ENCODE assay signal across 23 cellular contexts in the genomic region with DNA sequence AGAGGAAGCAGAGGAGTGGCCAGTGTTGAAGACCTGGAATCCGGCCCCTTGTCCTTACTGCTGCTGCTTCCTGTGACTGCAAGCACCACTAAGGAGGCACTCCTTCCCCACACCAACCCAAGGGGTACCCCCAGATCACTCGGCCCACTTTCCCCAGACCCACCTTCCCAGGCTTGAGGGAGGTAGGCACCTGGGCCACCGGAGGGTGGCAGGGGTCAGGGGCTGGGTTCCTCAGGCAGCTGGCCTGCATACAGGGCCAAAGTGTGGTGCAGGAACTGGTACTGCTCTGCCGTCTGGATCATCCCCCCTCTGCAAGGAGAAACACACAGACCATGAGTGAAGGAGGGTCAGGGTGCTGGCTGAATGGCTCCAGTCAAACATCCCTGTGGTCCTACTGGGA. TPM values are rescaled to one million over a fixed set of nuclear protein-coding genes. Genes with fewer than 3 reads are reported as not detected.
DNase-seq lines count a peak whose midpoint lies in the region; ATAC-seq and FAIRE-seq lines count a peak whose summit lies in the region.
"Had no signal": no experiment of that assay in that cellular context is flagged by ENCODE, and none has a peak within 500 bp of the region (broad histone marks: within the 10 kb centered on the region; RNA-seq: fewer than 3 reads in every experiment).

No MANE protein-coding gene starts in this region.

- CTCF ChIA-PET in T-cell (lab: Charles Lee), result interaction anchor here in 1 of 2 donors (0.7 kb wide), 1 partner anchor 45 kb away, joined by 3 read pairs; the partner anchor contains the start of gene LGR6

- DNase-seq in activated naive CD8-positive, alpha-beta T cell treated with anti-CD3 and anti-CD28 coated beads for 36 hours, result no peak
- no peak for DNase-seq in activated naive CD8-positive, alpha-beta T cell treated with anti-CD3 and anti-CD28 coated beads, Interleukin-2, amount 50 U/mL, for 24 hours
- no peak for DNase-seq in T-cell
- DNase-seq in effector memory CD8-positive, alpha-beta T cell, result no peak
- DNase-seq in HTR-8/SVneo (ENCODE audit: insufficient read length, low spot score), result no peak
- no peak for DNase-seq in Right ventricle myocardium superior
- DNase-seq: CD4-positive, CD25-positive, alpha-beta regulatory T cell; DND-41; Karpas-422; MV-4-11; NCI-H1105 treated with DMSO at 0.1 percent for 48 hours; NCI-H2029 treated with DMSO at 0.1 percent for 48 hours; NCI-H446 treated with DMSO at 0.1 percent for 48 hours; NCI-H526 treated with DMSO at 0.1 percent for 48 hours; SHP77 had no signal

- peak overlapping the region; percentile 42 for H3K27ac Mint-ChIP-seq in activated naive CD8-positive, alpha-beta T cell treated with anti-CD3 and anti-CD28 coated beads for 36 hours
- no peak overlapping the region for H3K27ac Mint-ChIP-seq in activated naive CD8-positive, alpha-beta T cell treated with anti-CD3 and anti-CD28 coated beads, Interleukin-2, amount 50 U/mL, for 24 hours
- peak overlapping the region; percentile 60 to 75 for H3K27ac Mint-ChIP-seq in T-cell
- H3K27ac Mint-ChIP-seq in effector memory CD8-positive, alpha-beta T cell, result peak overlapping the region; percentile 75 to 90
- peak overlapping the region; percentile 22 for H3K27ac Mint-ChIP-seq in stimulated activated memory B cell treated with anti-CD40 and anti-IgM and Interleukin-4, amounts not matched to agents 10 μg/mL and 1 μg/mL and 100 μg/mL, for 72 hours
- H3K27ac Mint-ChIP-seq: GM23338 had no signal

- H3K4me1 Mint-ChIP-seq in activated naive CD8-positive, alpha-beta T cell treated with anti-CD3 and anti-CD28 coated beads for 36 hours, result peaks cover 16% of the 10 kb centered on the region
- H3K4me1 Mint-ChIP-seq in activated naive CD8-positive, alpha-beta T cell treated with anti-CD3 and anti-CD28 coated beads, Interleukin-2, amount 50 U/mL, for 24 hours, result peaks cover 27% of the 10 kb centered on the region
- H3K4me1 Mint-ChIP-seq in T-cell, result peaks cover 11 to 25% (median 25%) of the 10 kb centered on the region in 3 donors
- peaks cover 18 to 25% of the 10 kb centered on the region in 2 donors for H3K4me1 Mint-ChIP-seq in effector memory CD8-positive, alpha-beta T cell (ENCODE audit: low read depth in 2 of 2)
- peaks cover 13% of the 10 kb centered on the region for H3K4me1 Mint-ChIP-seq in stimulated activated memory B cell treated with anti-CD40 and anti-IgM and Interleukin-4, amounts not matched to agents 10 μg/mL and 1 μg/mL and 100 μg/mL, for 72 hours

- POLR2A ChIA-PET in T-cell (lab: Charles Lee), result interaction anchor here in 1 of 2 donors (0.8 kb wide), 1 partner anchor 38 kb away, joined by 11 read pairs; no protein-coding TSS in a partner anchor

- no peak overlapping the region for H3K4me3 Mint-ChIP-seq in activated naive CD8-positive, alpha-beta T cell treated with anti-CD3 and anti-CD28 coated beads for 36 hours
- no peak overlapping the region for H3K4me3 Mint-ChIP-seq in activated naive CD8-positive, alpha-beta T cell treated with anti-CD3 and anti-CD28 coated beads, Interleukin-2, amount 50 U/mL, for 24 hours
- H3K4me3 Mint-ChIP-seq in T-cell, result no peak overlapping the region
- H3K4me3 Mint-ChIP-seq in effector memory CD8-positive, alpha-beta T cell, result no peak overlapping the region
- no peak overlapping the region for H3K4me3 Mint-ChIP-seq in stimulated activated memory B cell treated with anti-CD40 and anti-IgM and Interleukin-4, amounts not matched to agents 10 μg/mL and 1 μg/mL and 100 μg/mL, for 72 hours
- H3K4me3 Mint-ChIP-seq: GM23338 had no signal

- ATAC-seq in activated naive CD8-positive, alpha-beta T cell treated with anti-CD3 and anti-CD28 coated beads, Interleukin-2, amount 50 U/mL, for 24 hours, result no peak
- ATAC-seq in T-cell (replicated peaks in 1 of 4) (no peak), Right ventricle myocardium superior (ENCODE audit: poor library complexity) (no peak)
- ATAC-seq in effector memory CD8-positive, alpha-beta T cell (replicated peaks), result no peak
- ATAC-seq in stimulated activated memory B cell treated with anti-CD40 and anti-IgM and Interleukin-4, amounts not matched to agents 10 μg/mL and 1 μg/mL and 100 μg/mL, for 72 hours, result no peak
- ATAC-seq: GM23338 had no signal

- H3K36me3 Mint-ChIP-seq in activated naive CD8-positive, alpha-beta T cell treated with anti-CD3 and anti-CD28 coated beads for 36 hours, result peaks cover 35% of the 10 kb centered on the region
- H3K36me3 Mint-ChIP-seq in activated naive CD8-positive, alpha-beta T cell treated with anti-CD3 and anti-CD28 coated beads, Interleukin-2, amount 50 U/mL, for 24 hours (ENCODE audit: low read depth), result peaks cover 50% of the 10 kb centered on the region
- peaks cover 23% of the 10 kb centered on the region for H3K36me3 Mint-ChIP-seq in T-cell
- peaks cover 83% of the 10 kb centered on the region for H3K36me3 Mint-ChIP-seq in effector memory CD8-positive, alpha-beta T cell (ENCODE audit: insufficient read depth)
- H3K36me3 Mint-ChIP-seq in stimulated activated memory B cell treated with anti-CD40 and anti-IgM and Interleukin-4, amounts not matched to agents 10 μg/mL and 1 μg/mL and 100 μg/mL, for 72 hours, result peaks cover 22% of the 10 kb centered on the region

- H3K9me3 Mint-ChIP-seq in activated naive CD8-positive, alpha-beta T cell treated with anti-CD3 and anti-CD28 coated beads for 36 hours, result no peaks in the 10 kb centered on the region
- H3K9me3 Mint-ChIP-seq in activated naive CD8-positive, alpha-beta T cell treated with anti-CD3 and anti-CD28 coated beads, Interleukin-2, amount 50 U/mL, for 24 hours, result no peaks in the 10 kb centered on the region
- no peaks in the 10 kb centered on the region for H3K9me3 Mint-ChIP-seq in T-cell
- no peaks in the 10 kb centered on the region for H3K9me3 Mint-ChIP-seq in effector memory CD8-positive, alpha-beta T cell
- H3K9me3 Mint-ChIP-seq in stimulated activated memory B cell treated with anti-CD40 and anti-IgM and Interleukin-4, amounts not matched to agents 10 μg/mL and 1 μg/mL and 100 μg/mL, for 72 hours, result no peaks in the 10 kb centered on the region
- H3K9me3 Mint-ChIP-seq: CD4-positive, CD25-positive, alpha-beta regulatory T cell; GM23338; IgD-negative memory B cell had no signal

- no peak for FAIRE-seq in HTR-8/SVneo (lab: Jason Lieb, UNC)
- FAIRE-seq: GM12892, GM18507 had no signal

- H3K27me3 Mint-ChIP-seq in activated naive CD8-positive, alpha-beta T cell treated with anti-CD3 and anti-CD28 coated beads for 36 hours, result no peaks in the 10 kb centered on the region
- no peaks in the 10 kb centered on the region for H3K27me3 Mint-ChIP-seq in activated naive CD8-positive, alpha-beta T cell treated with anti-CD3 and anti-CD28 coated beads, Interleukin-2, amount 50 U/mL, for 24 hours
- H3K27me3 Mint-ChIP-seq in T-cell, result no peaks in the 10 kb centered on the region
- H3K27me3 Mint-ChIP-seq in effector memory CD8-positive, alpha-beta T cell, result no peaks in the 10 kb centered on the region
- no peaks in the 10 kb centered on the region for H3K27me3 Mint-ChIP-seq in stimulated activated memory B cell treated with anti-CD40 and anti-IgM and Interleukin-4, amounts not matched to agents 10 μg/mL and 1 μg/mL and 100 μg/mL, for 72 hours
- H3K27me3 Mint-ChIP-seq: CD4-positive, CD25-positive, alpha-beta regulatory T cell; IgD-negative memory B cell had no signal

- intact Hi-C loops in Right ventricle myocardium superior (cut with DNase I), result no loop called here

RNA-seq across cellular contexts. Expression of gene ARL8A, which starts 3.9 kb away (rescaled TPM):
- total RNA-seq in activated naive CD8-positive, alpha-beta T cell treated with anti-CD3 and anti-CD28 coated beads for 36 hours, result 10 to 100 TPM; 23.4 to 27.8 TPM
- total RNA-seq in T-cell (10 to 100 TPM; 37.8 to 70.2 (median 50.9) TPM), Right ventricle myocardium superior (69.5 TPM)

RNA-seq across cellular contexts. Expression of gene PTPN7, which starts 12.0 kb away (rescaled TPM):
- 100 to 1,000 TPM; 317 to 329 TPM for total RNA-seq in activated naive CD8-positive, alpha-beta T cell treated with anti-CD3 and anti-CD28 coated beads for 36 hours
- total RNA-seq in T-cell, result 100 to 1,000 TPM in 1 of 5 donors, 10 to 100 TPM in 4; 67.1 to 124 (median 71.7) TPM
- 0.27 TPM for total RNA-seq in Right ventricle myocardium superior
- total RNA-seq: GM23338, M059J, RPMI7951 had no signal

RNA-seq across cellular contexts. Expression of gene GPR37L1, which starts 25.7 kb away (rescaled TPM):
- not detected for total RNA-seq in activated naive CD8-positive, alpha-beta T cell treated with anti-CD3 and anti-CD28 coated beads for 36 hours
- total RNA-seq in T-cell (not detected), Right ventricle myocardium superior (0.05 TPM)
- total RNA-seq: A673; CD4-positive, CD25-positive, alpha-beta regulatory T cell; M059J; RPMI7951 had no signal

RNA-seq across cellular contexts. Expression of gene LGR6, which starts 45.2 kb away (rescaled TPM):
- total RNA-seq in activated naive CD8-positive, alpha-beta T cell treated with anti-CD3 and anti-CD28 coated beads for 36 hours, result under 1 TPM; 0.06 to 0.22 TPM
- total RNA-seq in T-cell (10 to 100 TPM in 1 of 5 donors, 1 to 10 TPM in 3, under 1 TPM in 1; 0.58 to 13.1 (median 1.8) TPM), Right ventricle myocardium superior (3.9 TPM)
- total RNA-seq: A673, M059J had no signal

Comparison
In these comparisons a context has a peak if more than half of its experiments do, and no peak if none do; other contexts are left out.
1. RNA of gene PTPN7, which starts 12.0 kb away (total RNA-seq): 317 to 329 TPM in activated naive CD8-positive, alpha-beta T cell treated with anti-CD3 and anti-CD28 coated beads for 36 hours and 67.1 to 124 TPM in T-cell; 0.27 TPM in Right ventricle myocardium superior (single experiment); every median in the first group is over 10 times any median in the second.